Comparison of ENCODE assay signal across 20 cellular contexts in the genomic region with DNA sequence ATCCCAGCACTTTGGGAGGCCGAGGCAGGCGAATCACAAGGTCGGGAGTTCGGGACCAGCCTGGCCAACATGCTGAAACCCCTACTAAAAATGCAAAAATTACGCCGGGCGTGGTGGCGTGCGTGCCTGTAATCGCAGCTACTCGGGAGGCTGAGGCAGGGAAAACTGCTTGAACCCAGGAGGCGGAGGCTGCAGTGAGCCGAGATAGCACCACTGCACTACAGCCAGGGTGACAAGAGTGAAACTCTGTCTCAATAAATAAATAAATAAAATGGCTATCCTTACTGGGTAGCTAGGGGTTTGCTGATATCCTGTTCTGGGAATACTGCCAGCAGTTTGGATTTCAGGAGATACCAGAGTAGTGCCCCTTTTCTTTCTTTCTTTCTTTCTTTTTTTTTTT. TPM values are rescaled to one million over a fixed set of nuclear protein-coding genes. Genes with fewer than 3 reads are reported as not detected.
"Had no signal": no experiment of that assay in that cellular context is flagged by ENCODE, and none has a peak within 500 bp of the region (broad histone marks: within the 10 kb centered on the region; RNA-seq: fewer than 3 reads in every experiment).

No MANE protein-coding gene starts in this region.

- H2AFZ ChIP-seq: hepatocyte had no signal

- H3K9me3 Mint-ChIP-seq: dendritic cell treated with granulocyte-macrophage colony-stimulating factor and Interleukin-4, amounts not matched to agents 40 ng/mL and 50 ng/mL, for 4 days; effector memory CD8-positive, alpha-beta T cell; naive B cell; nephron had no signal

- H3K27me3 ChIP-seq: esophagus squamous epithelium, hepatocyte, stomach had no signal

- DNase-seq: effector memory CD8-positive, alpha-beta T cell; esophagus squamous epithelium; foreskin melanocyte; head of caudate nucleus; kidney; left cardiac atrium; left ventricle myocardium superior; mesendoderm; naive B cell; small intestine; stimulated activated CD4-positive, alpha-beta T cell treated with anti-CD3 and anti-CD28 coated beads, Interleukin-12 subunit alpha, Interleukin-12 subunit beta, amount 100 ng/mL, for 4 hours; stimulated activated naive CD4-positive, alpha-beta T cell; stomach; trophoblast cell had no signal

- H3K4me3 Mint-ChIP-seq: dendritic cell treated with granulocyte-macrophage colony-stimulating factor and Interleukin-4, amounts not matched to agents 40 ng/mL and 50 ng/mL, for 4 days; effector memory CD8-positive, alpha-beta T cell had no signal

- H3K27me3 Mint-ChIP-seq: dendritic cell treated with granulocyte-macrophage colony-stimulating factor and Interleukin-4, amounts not matched to agents 40 ng/mL and 50 ng/mL, for 4 days; effector memory CD8-positive, alpha-beta T cell; naive B cell had no signal

- H3K4me3 ChIP-seq: esophagus squamous epithelium, hepatocyte, stomach had no signal

- FAIRE-seq: colon, kidney, small intestine had no signal

- H3K9me3 ChIP-seq: esophagus squamous epithelium, stomach had no signal

- H3K27ac ChIP-seq: epithelial cell of prostate, esophagus squamous epithelium, hepatocyte, stomach had no signal

- H3K36me3 ChIP-seq: esophagus squamous epithelium, stomach had no signal

- H3K4me2 ChIP-seq: hepatocyte had no signal

- H3K27ac Mint-ChIP-seq: dendritic cell treated with granulocyte-macrophage colony-stimulating factor and Interleukin-4, amounts not matched to agents 40 ng/mL and 50 ng/mL, for 4 days; effector memory CD8-positive, alpha-beta T cell had no signal

- ATAC-seq: effector memory CD8-positive, alpha-beta T cell; left cardiac atrium; left ventricle myocardium superior had no signal

RNA-seq across cellular contexts. Expression of a gene that starts 21.2 kb away (rescaled TPM):
- total RNA-seq: urinary bladder had no signal
- polyA plus RNA-seq: hepatocyte had no signal
